ENCODE assay signal across 19 cellular contexts in the genomic region with DNA sequence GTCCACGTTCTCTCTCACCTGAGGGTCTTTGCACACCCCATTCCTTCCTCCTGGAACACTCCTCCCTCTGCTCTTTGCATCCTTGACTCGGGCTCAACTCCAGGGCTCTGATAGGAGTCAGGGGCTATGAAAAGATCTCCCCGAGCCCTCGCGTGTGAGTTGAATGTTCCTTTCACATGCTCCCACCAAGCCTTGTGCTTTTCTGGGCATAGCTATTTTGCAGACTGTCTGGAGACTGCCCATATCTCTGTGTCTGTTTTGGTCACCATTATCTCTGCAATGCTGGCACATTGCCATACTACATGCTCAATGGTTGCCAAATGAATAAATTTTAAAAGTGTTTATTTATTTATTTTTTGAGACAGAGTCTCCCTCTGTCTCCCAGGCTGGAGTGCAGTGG. TPM values are rescaled to one million over a fixed set of nuclear protein-coding genes. Genes with fewer than 3 reads are reported as not detected.
DNase-seq lines count a peak whose midpoint lies in the region; ATAC-seq and TF ChIP-seq lines count a peak whose summit lies in the region.
"Had no signal": no experiment of that assay in that cellular context is flagged by ENCODE, and none has a peak within 500 bp of the region (broad histone marks: within the 10 kb centered on the region; RNA-seq: fewer than 3 reads in every experiment).

No MANE protein-coding gene starts in this region.

- no peak overlapping the region for H3K4me3 Mint-ChIP-seq in activated naive CD4-positive, alpha-beta T cell treated with anti-CD3 and anti-CD28 coated beads, Interleukin-2, amount 10 ng/mL, durations not matched to agents 7 days and 5 days
- no peak overlapping the region for H3K4me3 Mint-ChIP-seq in dendritic cell treated with granulocyte-macrophage colony-stimulating factor and Interleukin-4, amounts not matched to agents 40 ng/mL and 50 ng/mL, for 4 days
- H3K4me3 Mint-ChIP-seq in neural progenitor cell (no peak overlapping the region), T-cell (no peak overlapping the region)
- H3K4me3 Mint-ChIP-seq: central memory CD8-positive, alpha-beta T cell; effector memory CD8-positive, alpha-beta T cell had no signal

- no peak for TF ChIP-seq CTCF in neural progenitor cell (IDR thresholded peaks at IDR 0.05)

- no peaks in the 10 kb centered on the region for H3K27me3 Mint-ChIP-seq in activated naive CD4-positive, alpha-beta T cell treated with anti-CD3 and anti-CD28 coated beads, Interleukin-2, amount 10 ng/mL, durations not matched to agents 7 days and 5 days
- H3K27me3 Mint-ChIP-seq in dendritic cell treated with granulocyte-macrophage colony-stimulating factor and Interleukin-4, amounts not matched to agents 40 ng/mL and 50 ng/mL, for 4 days = no peaks in the 10 kb centered on the region
- H3K27me3 Mint-ChIP-seq in neural progenitor cell (ENCODE audit: insufficient read depth, low read depth) (no peaks in the 10 kb centered on the region), T-cell (no peaks in the 10 kb centered on the region)
- H3K27me3 Mint-ChIP-seq: naive thymus-derived CD4-positive, alpha-beta T cell had no signal

- H3K36me3 Mint-ChIP-seq in activated naive CD4-positive, alpha-beta T cell treated with anti-CD3 and anti-CD28 coated beads, Interleukin-2, amount 10 ng/mL, durations not matched to agents 7 days and 5 days = peaks cover 10% of the 10 kb centered on the region
- no peaks in the 10 kb centered on the region for H3K36me3 Mint-ChIP-seq in dendritic cell treated with granulocyte-macrophage colony-stimulating factor and Interleukin-4, amounts not matched to agents 40 ng/mL and 50 ng/mL, for 4 days (ENCODE audit: low read depth)
- H3K36me3 Mint-ChIP-seq in neural progenitor cell (no peaks in the 10 kb centered on the region), T-cell (no peaks in the 10 kb centered on the region)

- CTCF ChIA-PET in activated naive CD4-positive, alpha-beta T cell treated with anti-CD3 and anti-CD28 coated beads, Interleukin-2, amount 10 ng/mL, durations not matched to agents 7 days and 5 days (lab: Charles Lee) = interaction anchor here (0.7 to 1.3 kb wide), 3 partner anchors 9 to 43 kb away, joined by 3 read pairs; no protein-coding TSS in a partner anchor
- CTCF ChIA-PET in T-cell (lab: Charles Lee) = no interaction called here

- no peaks in the 10 kb centered on the region for H3K36me3 ChIP-seq in neural progenitor cell
- H3K36me3 ChIP-seq: HAP-1, suprapubic skin had no signal

- H3K4me1 ChIP-seq in neural progenitor cell = peaks cover 5% of the 10 kb centered on the region

- ATAC-seq in T-cell (replicated peaks in 1 of 4) = no peak
- ATAC-seq: effector memory CD8-positive, alpha-beta T cell had no signal

- H3K9me3 Mint-ChIP-seq in activated naive CD4-positive, alpha-beta T cell treated with anti-CD3 and anti-CD28 coated beads, Interleukin-2, amount 10 ng/mL, durations not matched to agents 7 days and 5 days = peaks cover 5% of the 10 kb centered on the region
- H3K9me3 Mint-ChIP-seq in dendritic cell treated with granulocyte-macrophage colony-stimulating factor and Interleukin-4, amounts not matched to agents 40 ng/mL and 50 ng/mL, for 4 days = no peaks in the 10 kb centered on the region
- H3K9me3 Mint-ChIP-seq in neural progenitor cell (peaks cover 3% of the 10 kb centered on the region), T-cell (peaks cover 0 to 3% (median 0%) of the 10 kb centered on the region in 3 donors)
- H3K9me3 Mint-ChIP-seq: central memory CD8-positive, alpha-beta T cell; effector memory CD8-positive, alpha-beta T cell had no signal

- H3K9ac ChIP-seq in neural progenitor cell = no peak overlapping the region

- intact Hi-C loops in dendritic cell treated with granulocyte-macrophage colony-stimulating factor and Interleukin-4, amounts not matched to agents 40 ng/mL and 50 ng/mL, for 4 days (cut with micrococcal nuclease) = no loop called here

- peak overlapping the region; percentile 68 for H2AFZ ChIP-seq in neural progenitor cell (replicated peaks)

- H3K4me1 Mint-ChIP-seq in activated naive CD4-positive, alpha-beta T cell treated with anti-CD3 and anti-CD28 coated beads, Interleukin-2, amount 10 ng/mL, durations not matched to agents 7 days and 5 days = peaks cover 32% of the 10 kb centered on the region
- peaks cover 37% of the 10 kb centered on the region for H3K4me1 Mint-ChIP-seq in dendritic cell treated with granulocyte-macrophage colony-stimulating factor and Interleukin-4, amounts not matched to agents 40 ng/mL and 50 ng/mL, for 4 days (ENCODE audit: low read depth)
- H3K4me1 Mint-ChIP-seq in neural progenitor cell (no peaks in the 10 kb centered on the region), T-cell (peaks cover 8 to 17% (median 16%) of the 10 kb centered on the region in 3 donors)
- H3K4me1 Mint-ChIP-seq: central memory CD8-positive, alpha-beta T cell had no signal

- H3K79me2 ChIP-seq in neural progenitor cell (ENCODE audit: low read depth) = no peaks in the 10 kb centered on the region

- no peaks in the 10 kb centered on the region for H3F3A ChIP-seq in neural progenitor cell (ENCODE audit: low read depth)

- POLR2A ChIA-PET in T-cell (lab: Charles Lee) = interaction anchor here (0.7 kb wide), 2 partner anchors 56 to 1210 kb away, joined by 3 to 4 read pairs; no protein-coding TSS in a partner anchor

- H3K4me2 ChIP-seq in neural progenitor cell = no peak overlapping the region

- no peak overlapping the region for H3K27ac ChIP-seq in neural progenitor cell
- H3K27ac ChIP-seq: suprapubic skin had no signal

- H3K9me3 ChIP-seq in neural progenitor cell (ENCODE audit: low read depth) = no peaks in the 10 kb centered on the region
- H3K9me3 ChIP-seq: HAP-1, suprapubic skin had no signal

- H3K4me3 ChIP-seq in neural progenitor cell = no peak overlapping the region
- H3K4me3 ChIP-seq: HAP-1, suprapubic skin had no signal

- H3K27me3 ChIP-seq in neural progenitor cell = no peaks in the 10 kb centered on the region
- H3K27me3 ChIP-seq: suprapubic skin had no signal

- H3K27ac Mint-ChIP-seq in activated naive CD4-positive, alpha-beta T cell treated with anti-CD3 and anti-CD28 coated beads, Interleukin-2, amount 10 ng/mL, durations not matched to agents 7 days and 5 days = peak overlapping the region; percentile 79
- peak overlapping the region; percentile 49 for H3K27ac Mint-ChIP-seq in dendritic cell treated with granulocyte-macrophage colony-stimulating factor and Interleukin-4, amounts not matched to agents 40 ng/mL and 50 ng/mL, for 4 days
- H3K27ac Mint-ChIP-seq in neural progenitor cell (no peak overlapping the region), T-cell (no peak overlapping the region)
- H3K27ac Mint-ChIP-seq: effector memory CD8-positive, alpha-beta T cell had no signal

- no peaks in the 10 kb centered on the region for H4K20me1 ChIP-seq in neural progenitor cell (ENCODE audit: low read depth)

- no peak for DNase-seq in activated naive CD4-positive, alpha-beta T cell treated with anti-CD3 and anti-CD28 coated beads, Interleukin-2, amount 10 ng/mL, durations not matched to agents 7 days and 5 days
- no peak for DNase-seq in activated naive CD4-positive, alpha-beta T cell treated with Interleukin-2 at 50 U/mL for 16 hours
- DNase-seq in OCI-M2 (lab: John Stamatoyannopoulos, UW; ENCODE audit: unreplicated experiment) (peak; percentile 55), neural progenitor cell (ENCODE audit: low spot score) (no peak), mesenteric fat pad (ENCODE audit: low spot score) (no peak), T-cell (no peak), HK-2 (ENCODE audit: unreplicated experiment) (no peak)
- DNase-seq: amniotic stem cell; effector memory CD8-positive, alpha-beta T cell; mammary epithelial cell; naive thymus-derived CD4-positive, alpha-beta T cell; NCI-H2029; NCI-H510A treated with DMSO at 0.1 percent for 48 hours; posterior cingulate gyrus; T1000 had no signal

RNA-seq across cellular contexts. Expression of a gene that starts 56.9 kb away (rescaled TPM):
- total RNA-seq in neural progenitor cell (ENCODE audit: low replicate concordance) (23.9 and 24.9 TPM in 2 replicates), mesenteric fat pad (304 TPM), T-cell (10 to 100 TPM in 2 of 5 donors, 1 to 10 TPM in 3; 7.2 to 15.5 (median 8.6) TPM)

Comparison
In these comparisons a context has a peak if more than half of its experiments do, and no peak if none do; other contexts are left out.
1. H3K27ac Mint-ChIP-seq: peak in activated naive CD4-positive, alpha-beta T cell treated with anti-CD3 and anti-CD28 coated beads, Interleukin-2, amount 10 ng/mL, durations not matched to agents 7 days and 5 days (single experiment) and dendritic cell treated with granulocyte-macrophage colony-stimulating factor and Interleukin-4, amounts not matched to agents 40 ng/mL and 50 ng/mL, for 4 days (single experiment); none in neural progenitor cell (single experiment) and T-cell (0 of 2).
2. RNA of a gene that starts 56.9 kb away (total RNA-seq): 304 TPM in mesenteric fat pad (single experiment); 23.9 to 24.9 TPM in neural progenitor cell and 7.2 to 15.5 TPM in T-cell; every median in the first group is over 10 times any median in the second.